Comparison of ENCODE assay signal across 16 cellular contexts in genomic region chr18:13131241-13131640, GRCh38.
"Had no signal": no experiment of that assay in that cellular context is flagged by ENCODE, and none has a peak within 500 bp of the region (broad histone marks: within the 10 kb centered on the region; RNA-seq: fewer than 3 reads in every experiment).

No MANE protein-coding gene starts in this region.

- H3K9me3 ChIP-seq: gastroesophageal sphincter, left ventricle myocardium inferior, lower lobe of right lung had no signal

- H3K36me3 ChIP-seq: lower lobe of right lung had no signal

- H3K9me3 Mint-ChIP-seq: immature natural killer cell, memory B cell, mesothelial cell of epicardium, natural killer cell, neural crest cell had no signal

- ATAC-seq: gastroesophageal sphincter, lower lobe of right lung, natural killer cell, right cardiac atrium had no signal

- H3K27ac ChIP-seq: coronary artery, gastroesophageal sphincter, left ventricle myocardium inferior, lower lobe of right lung had no signal

- H3K4me3 ChIP-seq: coronary artery, gastroesophageal sphincter, left ventricle myocardium inferior, lower lobe of right lung had no signal

- H3K27ac Mint-ChIP-seq: memory B cell, mesothelial cell of epicardium had no signal

- H3K4me1 ChIP-seq: lower lobe of right lung had no signal

- H3K27me3 Mint-ChIP-seq: memory B cell had no signal

- H3K4me3 Mint-ChIP-seq: immature natural killer cell, memory B cell, mesothelial cell of epicardium, natural killer cell, neural crest cell had no signal

- H3K4me1 Mint-ChIP-seq: mesothelial cell of epicardium had no signal

- DNase-seq: effector CD8-positive, alpha-beta T cell; glutamatergic neuron; immature natural killer cell; left ventricle myocardium inferior; lower lobe of right lung; natural killer cell; right cardiac atrium; small intestine; stimulated activated CD4-positive, alpha-beta T cell treated with anti-CD3 and anti-CD28 coated beads, Interleukin-12 subunit alpha, Interleukin-12 subunit beta, amount 100 ng/mL, for 4 hours; stimulated activated naive CD4-positive, alpha-beta T cell; trophoblast cell had no signal
